In genomic region chr16:82562183-82562677, GRCh38 we compare ENCODE assay signal across 1 cellular context.
TF ChIP-seq lines count a peak whose summit lies in the region.

No MANE protein-coding gene starts in this region.

TF ChIP-seq in GM12878, 131 proteins besides CTCF, POLR2A, EP300 and RAD21 (continued from another document):
- TF ChIP-seq, protein P1, sequence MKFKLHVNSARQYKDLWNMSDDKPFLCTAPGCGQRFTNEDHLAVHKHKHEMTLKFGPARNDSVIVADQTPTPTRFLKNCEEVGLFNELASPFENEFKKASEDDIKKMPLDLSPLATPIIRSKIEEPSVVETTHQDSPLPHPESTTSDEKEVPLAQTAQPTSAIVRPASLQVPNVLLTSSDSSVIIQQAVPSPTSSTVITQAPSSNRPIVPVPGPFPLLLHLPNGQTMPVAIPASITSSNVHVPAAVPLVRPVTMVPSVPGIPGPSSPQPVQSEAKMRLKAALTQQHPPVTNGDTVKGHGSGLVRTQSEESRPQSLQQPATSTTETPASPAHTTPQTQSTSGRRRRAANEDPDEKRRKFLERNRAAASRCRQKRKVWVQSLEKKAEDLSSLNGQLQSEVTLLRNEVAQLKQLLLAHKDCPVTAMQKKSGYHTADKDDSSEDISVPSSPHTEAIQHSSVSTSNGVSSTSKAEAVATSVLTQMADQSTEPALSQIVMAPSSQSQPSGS (IDR thresholded peaks at IDR 0.05; ENCODE audit: low read length) = no peak
- TF ChIP-seq, protein P2, sequence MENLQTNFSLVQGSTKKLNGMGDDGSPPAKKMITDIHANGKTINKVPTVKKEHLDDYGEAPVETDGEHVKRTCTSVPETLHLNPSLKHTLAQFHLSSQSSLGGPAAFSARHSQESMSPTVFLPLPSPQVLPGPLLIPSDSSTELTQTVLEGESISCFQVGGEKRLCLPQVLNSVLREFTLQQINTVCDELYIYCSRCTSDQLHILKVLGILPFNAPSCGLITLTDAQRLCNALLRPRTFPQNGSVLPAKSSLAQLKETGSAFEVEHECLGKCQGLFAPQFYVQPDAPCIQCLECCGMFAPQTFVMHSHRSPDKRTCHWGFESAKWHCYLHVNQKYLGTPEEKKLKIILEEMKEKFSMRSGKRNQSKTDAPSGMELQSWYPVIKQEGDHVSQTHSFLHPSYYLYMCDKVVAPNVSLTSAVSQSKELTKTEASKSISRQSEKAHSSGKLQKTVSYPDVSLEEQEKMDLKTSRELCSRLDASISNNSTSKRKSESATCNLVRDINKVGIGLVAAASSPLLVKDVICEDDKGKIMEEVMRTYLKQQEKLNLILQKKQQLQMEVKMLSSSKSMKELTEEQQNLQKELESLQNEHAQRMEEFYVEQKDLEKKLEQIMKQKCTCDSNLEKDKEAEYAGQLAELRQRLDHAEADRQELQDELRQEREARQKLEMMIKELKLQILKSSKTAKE (IDR thresholded peaks at IDR 0.05; ENCODE audit: low read depth, poor library complexity, severe bottlenecking) = no peak
- TF ChIP-seq CBX3 (IDR thresholded peaks at IDR 0.05; ENCODE audit: borderline replicate concordance, low read depth) = no peak
